ENCODE assay signal across 21 cellular contexts in the genomic region with DNA sequence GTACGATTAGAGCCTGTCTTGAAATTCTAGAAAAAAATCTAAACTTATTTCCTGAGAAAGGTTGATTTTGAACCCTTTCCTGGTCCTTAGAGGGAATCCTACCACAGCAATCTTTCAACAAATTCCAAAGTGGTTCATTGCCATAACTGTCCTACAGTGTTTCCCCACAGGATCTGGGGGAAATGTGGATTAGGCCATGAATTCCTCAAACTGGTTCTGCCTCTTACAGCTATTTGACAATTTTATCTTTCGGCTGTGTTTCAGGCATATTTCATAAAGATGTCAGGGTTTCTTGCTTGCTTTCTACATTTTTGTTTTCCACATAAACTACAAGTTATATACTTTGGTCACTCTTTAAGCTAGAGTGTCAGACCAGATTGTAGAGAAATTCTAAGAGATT. TPM values are rescaled to one million over a fixed set of nuclear protein-coding genes. Genes with fewer than 3 reads are reported as not detected.
DNase-seq lines count a peak whose midpoint lies in the region; ATAC-seq and TF ChIP-seq lines count a peak whose summit lies in the region.
"Had no signal": no experiment of that assay in that cellular context is flagged by ENCODE, and none has a peak within 500 bp of the region (broad histone marks: within the 10 kb centered on the region; RNA-seq: fewer than 3 reads in every experiment).

No MANE protein-coding gene starts in this region.

- no peak overlapping the region for H2BK5ac ChIP-seq in trophoblast cell (ENCODE audit: low read depth, low read length, poor library complexity)

- no peak overlapping the region for H2AK5ac ChIP-seq in trophoblast cell (ENCODE audit: low read length)

- no peak overlapping the region for H3K18ac ChIP-seq in trophoblast cell (ENCODE audit: low read length)

- H3K27ac ChIP-seq in OCI-LY3 (ENCODE audit: low read length) (no peak overlapping the region), RWPE2 (ENCODE audit: poor library complexity, severe bottlenecking) (peak overlapping the region; percentile 29), foreskin keratinocyte (peak overlapping the region; percentile 88), trophoblast cell (ENCODE audit: low read depth, low read length) (no peak overlapping the region), WERI-Rb-1 (no peak overlapping the region)
- H3K27ac ChIP-seq: BLaER1 had no signal

- H3K9ac ChIP-seq in OCI-LY3 (ENCODE audit: low read length) (no peak overlapping the region), trophoblast cell (ENCODE audit: low read length) (no peak overlapping the region)
- H3K9ac ChIP-seq: BLaER1 had no signal

- no peak overlapping the region for H2BK12ac ChIP-seq in trophoblast cell (ENCODE audit: low read length)

- no peak overlapping the region for H4K8ac ChIP-seq in trophoblast cell (ENCODE audit: low read depth, low read length)

- TF ChIP-seq CTCF in OCI-LY3 (IDR thresholded peaks at IDR 0.05; ENCODE audit: low read depth, low read length) (no peak), RWPE2 (IDR thresholded peaks at IDR 0.05; ENCODE audit: poor library complexity, severe bottlenecking) (no peak), foreskin keratinocyte (conservative IDR thresholded peaks at IDR 0.05) (no peak), WERI-Rb-1 (IDR thresholded peaks at IDR 0.05; ENCODE audit: low read depth, low read length) (no peak)

- no peak overlapping the region for H4K91ac ChIP-seq in trophoblast cell (ENCODE audit: low read depth, low read length)

- H3K79me2 ChIP-seq in OCI-LY3 (ENCODE audit: low read length) (no peaks in the 10 kb centered on the region), trophoblast cell (ENCODE audit: control insufficient read depth, insufficient read depth, low read length, poor library complexity) (no peaks in the 10 kb centered on the region)

- no peaks in the 10 kb centered on the region for H3K36me3 ChIP-seq in OCI-LY3 (replicated peaks; ENCODE audit: low read depth, low read length)
- no peaks in the 10 kb centered on the region for H3K36me3 ChIP-seq in RWPE2 (ENCODE audit: low read depth)
- no peaks in the 10 kb centered on the region for H3K36me3 ChIP-seq in trophoblast cell (ENCODE audit: control insufficient read depth in 1 of 2, insufficient read depth in 2 of 2, low read length in 2 of 2)
- H3K36me3 ChIP-seq in WERI-Rb-1 = no peaks in the 10 kb centered on the region
- H3K36me3 ChIP-seq: BE2C, BLaER1 had no signal

- H3K23ac ChIP-seq in trophoblast cell (ENCODE audit: low read length) = no peak overlapping the region

- H3K4me3 ChIP-seq in OCI-LY3 (ENCODE audit: low read length) = no peak overlapping the region
- H3K4me3 ChIP-seq in RWPE2 (ENCODE audit: severe bottlenecking) = no peak overlapping the region
- no peak overlapping the region for H3K4me3 ChIP-seq in trophoblast cell (ENCODE audit: low read depth, low read length)
- no peak overlapping the region for H3K4me3 ChIP-seq in WERI-Rb-1 (ENCODE audit: low read depth, low read length)
- H3K4me3 ChIP-seq: BLaER1 had no signal

- no peak overlapping the region for H3K14ac ChIP-seq in trophoblast cell (ENCODE audit: low read length)

- H3K79me1 ChIP-seq in trophoblast cell (ENCODE audit: low read length) = no peaks in the 10 kb centered on the region

- no peak overlapping the region for H3K4ac ChIP-seq in trophoblast cell (ENCODE audit: low read depth, low read length)

- H3K4me1 ChIP-seq in OCI-LY3 (ENCODE audit: low read length) = peaks cover 48% of the 10 kb centered on the region
- H3K4me1 ChIP-seq in RWPE2 (ENCODE audit: insufficient read depth, poor library complexity, severe bottlenecking) = peaks cover 7% of the 10 kb centered on the region
- peaks cover 25% of the 10 kb centered on the region for H3K4me1 ChIP-seq in foreskin keratinocyte
- no peaks in the 10 kb centered on the region for H3K4me1 ChIP-seq in trophoblast cell (ENCODE audit: control insufficient read depth in 1 of 2, insufficient read depth in 2 of 2, low read length in 2 of 2)
- H3K4me1 ChIP-seq: BE2C, BLaER1, Caco-2 had no signal

- ATAC-seq in RWPE2 (ENCODE audit: low read depth) (no peak), foreskin keratinocyte (no peak)

- no peak overlapping the region for H2BK120ac ChIP-seq in trophoblast cell (ENCODE audit: insufficient read depth, low read length, poor library complexity)

- WGBS in trophoblast cell (ENCODE audit: extremely low coverage, insufficient coverage, insufficient read length) = no CpG with 5 or more reads among the region's 2 CpGs

- H3K4me2 ChIP-seq in OCI-LY3 (ENCODE audit: low read length) = peak overlapping the region; percentile 78; the same call in 1 of the 2 replicates
- H3K4me2 ChIP-seq in trophoblast cell (ENCODE audit: low read length) = no peak overlapping the region
- H3K4me2 ChIP-seq: BLaER1 had no signal

- H3K27me3 ChIP-seq in OCI-LY3 (ENCODE audit: low read depth, low read length) = no peaks in the 10 kb centered on the region
- no peaks in the 10 kb centered on the region for H3K27me3 ChIP-seq in RWPE2 (ENCODE audit: insufficient read depth, poor library complexity, severe bottlenecking)
- no peaks in the 10 kb centered on the region for H3K27me3 ChIP-seq in foreskin keratinocyte
- H3K27me3 ChIP-seq in trophoblast cell (ENCODE audit: insufficient read depth, low read length) = no peaks in the 10 kb centered on the region
- no peaks in the 10 kb centered on the region for H3K27me3 ChIP-seq in WERI-Rb-1 (ENCODE audit: insufficient read depth, low read depth, severe bottlenecking)
- H3K27me3 ChIP-seq: BE2C, BLaER1 had no signal

- no peaks in the 10 kb centered on the region for H4K20me1 ChIP-seq in OCI-LY3 (ENCODE audit: insufficient read depth, low read length)
- H4K20me1 ChIP-seq: BLaER1 had no signal

- DNase-seq in RWPE2 (ENCODE audit: low spot score) (no peak), foreskin keratinocyte (no peak), trophoblast cell (peak; percentile 59 to 95), WERI-Rb-1 (no peak), NCI-H128 (lab: John Stamatoyannopoulos, UW; ENCODE audit: unreplicated experiment) (no peak)
- DNase-seq in activated CD4-positive, alpha-beta T cell treated with anti-CD3 and anti-CD28 coated beads, Interleukin-2, amount 50 U/mL, for 48 hours = no peak
- DNase-seq: 8988T; ACHN; BE2C; C1 segment of cervical spinal cord; Caco-2; Calu3; CD4-positive, alpha-beta memory T cell; CD4-positive, CD25-positive, alpha-beta regulatory T cell; DMS79 treated with DMSO at 0.1 percent for 48 hours; GF-D8 had no signal

- H3K9me3 ChIP-seq in OCI-LY3 (ENCODE audit: insufficient read depth, low read length) (no peaks in the 10 kb centered on the region), RWPE2 (ENCODE audit: severe bottlenecking) (no peaks in the 10 kb centered on the region), trophoblast cell (ENCODE audit: insufficient read depth, low read depth, low read length) (peaks cover 2% of the 10 kb centered on the region), WERI-Rb-1 (ENCODE audit: severe bottlenecking) (no peaks in the 10 kb centered on the region)
- H3K9me3 ChIP-seq: BE2C, BLaER1, Caco-2 had no signal

- no peak overlapping the region for H2AFZ ChIP-seq in OCI-LY3 (ENCODE audit: low read depth, low read length)
- H2AFZ ChIP-seq in trophoblast cell (ENCODE audit: insufficient read depth, low read length, poor library complexity) = no peak overlapping the region

- H4K12ac ChIP-seq in trophoblast cell (ENCODE audit: low read depth, low read length) = no peak overlapping the region

RNA-seq across cellular contexts. Expression of a gene that starts 0.5 kb away (rescaled TPM):
- total RNA-seq in foreskin keratinocyte = 2.6 and 4.5 TPM in 2 replicates
- 2.5 and 4.3 TPM in 2 replicates for polyA plus RNA-seq in foreskin keratinocyte
- not detected in 2 replicates for polyA plus RNA-seq in trophoblast cell (2013)
- total RNA-seq: A673; Caco-2; Calu3; CD4-positive, alpha-beta memory T cell; CD4-positive, CD25-positive, alpha-beta regulatory T cell had no signal
- polyA plus RNA-seq: AG04450; CD14-positive monocyte; CD4-positive, alpha-beta memory T cell; CD4-positive, CD25-positive, alpha-beta regulatory T cell had no signal

Comparison
In these comparisons a context has a peak if more than half of its experiments do, and no peak if none do; other contexts are left out.
1. H3K27ac ChIP-seq: peak in RWPE2 (single experiment) and foreskin keratinocyte (single experiment); none in OCI-LY3 (single experiment), trophoblast cell (single experiment) and WERI-Rb-1 (single experiment).
2. DNase-seq: peak in trophoblast cell (2 of 2); none in RWPE2 (single experiment), foreskin keratinocyte (0 of 2), activated CD4-positive, alpha-beta T cell treated with anti-CD3 and anti-CD28 coated beads, Interleukin-2, amount 50 U/mL, for 48 hours (0 of 2), WERI-Rb-1 (single experiment) and NCI-H128 (single experiment).